Comparison of ENCODE assay signal across 13 cellular contexts in the genomic region with DNA sequence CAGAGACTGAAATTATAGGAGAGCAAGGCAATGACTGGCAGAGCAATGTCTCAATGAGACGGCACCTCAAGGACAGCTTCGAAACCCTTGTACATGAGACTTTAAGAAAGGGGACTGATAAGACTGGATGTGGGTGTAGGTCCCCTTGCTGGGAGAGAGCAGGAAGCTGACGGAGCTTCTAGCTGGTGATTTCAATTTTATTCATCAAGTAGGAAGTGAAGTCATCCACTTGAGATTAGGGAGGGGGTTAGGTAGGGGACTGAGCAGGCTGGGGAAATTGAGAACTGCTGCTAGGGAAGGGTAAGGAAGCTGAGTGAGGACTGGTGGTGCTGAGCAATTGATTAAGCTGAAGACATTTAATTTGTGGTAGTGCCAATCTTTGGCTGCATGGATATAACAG.
DNase-seq lines count a peak whose midpoint lies in the region; ATAC-seq and TF ChIP-seq lines count a peak whose summit lies in the region.
"Had no signal": no experiment of that assay in that cellular context is flagged by ENCODE, and none has a peak within 500 bp of the region (broad histone marks: within the 10 kb centered on the region; RNA-seq: fewer than 3 reads in every experiment).

No MANE protein-coding gene starts in this region.

- no peak overlapping the region for H3K4ac ChIP-seq in mesendoderm (ENCODE audit: low read depth, low read length)

- H3K27ac ChIP-seq in SK-N-SH (ENCODE audit: low read depth in 2 of 2, low read length in 1 of 2) (peak overlapping the region in 1 of 2 experiments; percentile 49; a peak in 2 of 4 replicates), mesendoderm (ENCODE audit: low read depth, low read length) (no peak overlapping the region), coronary artery (no peak overlapping the region)

- H4K8ac ChIP-seq in mesendoderm (ENCODE audit: low read depth, low read length): no peak overlapping the region

- no peaks in the 10 kb centered on the region for H3K9me3 ChIP-seq in SK-N-SH

- no peaks in the 10 kb centered on the region for H3K9me3 Mint-ChIP-seq in HFFc6
- H3K9me3 Mint-ChIP-seq in activated naive CD8-positive, alpha-beta T cell treated with anti-CD3 and anti-CD28 coated beads for 36 hours: no peaks in the 10 kb centered on the region

- no peak overlapping the region for H2BK15ac ChIP-seq in mesendoderm (replicated peaks; ENCODE audit: low read depth)

- H3K79me2 ChIP-seq in SK-N-SH (ENCODE audit: insufficient read depth): peaks cover 42% of the 10 kb centered on the region
- no peaks in the 10 kb centered on the region for H3K79me2 ChIP-seq in mesendoderm (ENCODE audit: control insufficient read depth, insufficient read depth, low read length)

- peaks cover 4% of the 10 kb centered on the region for H3K27me3 Mint-ChIP-seq in HFFc6 (ENCODE audit: insufficient read depth)
- H3K27me3 Mint-ChIP-seq in activated naive CD8-positive, alpha-beta T cell treated with anti-CD3 and anti-CD28 coated beads for 36 hours: no peaks in the 10 kb centered on the region

- WGBS in SK-N-SH (ENCODE audit: low lambda C conversion rate): 74% methylated on average over 3 of the region's 3 CpGs
- WGBS in mesendoderm (ENCODE audit: extremely low coverage, insufficient coverage, low lambda C conversion rate): no CpG with 5 or more reads among the region's 3 CpGs

- peaks cover 4% of the 10 kb centered on the region for H3K79me1 ChIP-seq in mesendoderm (ENCODE audit: low read length)

- H3K36me3 Mint-ChIP-seq in HFFc6 (ENCODE audit: low read depth): peaks cover 81% of the 10 kb centered on the region
- peaks cover 62% of the 10 kb centered on the region for H3K36me3 Mint-ChIP-seq in activated naive CD8-positive, alpha-beta T cell treated with anti-CD3 and anti-CD28 coated beads for 36 hours

- peaks cover 49 to 81% of the 10 kb centered on the region in 2 experiments for H3K36me3 ChIP-seq in SK-N-SH (replicated peaks in 1 of 2; ENCODE audit: control insufficient read depth in 1 of 2, insufficient read depth in 2 of 2, low read length in 1 of 2)
- H3K36me3 ChIP-seq in mesendoderm (ENCODE audit: control insufficient read depth, insufficient read depth, low read length): peaks cover 2% of the 10 kb centered on the region

- no peaks in the 10 kb centered on the region for H3K27me3 ChIP-seq in SK-N-SH (ENCODE audit: insufficient read depth)
- no peaks in the 10 kb centered on the region for H3K27me3 ChIP-seq in mesendoderm (ENCODE audit: insufficient read depth, low read length, poor library complexity)

- no peak overlapping the region for H3K4me3 ChIP-seq in SK-N-SH (ENCODE audit: low read depth in 2 of 2, low read length in 1 of 2)
- H3K4me3 ChIP-seq in mesendoderm (ENCODE audit: low read length): no peak overlapping the region
- no peak overlapping the region for H3K4me3 ChIP-seq in coronary artery

- H3K4me3 Mint-ChIP-seq in HFFc6: peak overlapping the region; percentile 36; the same call in 1 of the 2 replicates
- H3K4me3 Mint-ChIP-seq in activated naive CD8-positive, alpha-beta T cell treated with anti-CD3 and anti-CD28 coated beads for 36 hours: no peak overlapping the region

- CTCF ChIA-PET in SK-N-SH (lab: Yijun Ruan, JAX): interaction anchor here (0.6 kb wide), 1 partner anchor 31 kb away, joined by 3 read pairs; no protein-coding TSS in a partner anchor

- H3K9ac ChIP-seq in SK-N-SH: 0 out of 2 replicates have a peak overlapping the region, but pooled peaks have one; percentile 6
- no peak overlapping the region for H3K9ac ChIP-seq in mesendoderm (ENCODE audit: low read length)

- H2AK5ac ChIP-seq in mesendoderm (ENCODE audit: low read length): no peak overlapping the region

- POLR2A ChIA-PET in SK-N-SH (lab: Yijun Ruan, JAX): no interaction called here

- TF ChIP-seq EP300 in SK-N-SH (IDR thresholded peaks at IDR 0.05; ENCODE audit: borderline replicate concordance in 1 of 2, low read depth in 1 of 2, low read length in 1 of 2): no peak

- peak overlapping the region; percentile 22 for H3K4me2 ChIP-seq in SK-N-SH
- H3K4me2 ChIP-seq in mesendoderm (ENCODE audit: low read length): no peak overlapping the region

- H3K23ac ChIP-seq in mesendoderm (ENCODE audit: low read length): no peak overlapping the region

- no peak overlapping the region for H3K18ac ChIP-seq in mesendoderm (ENCODE audit: low read length)

- H2AFZ ChIP-seq in SK-N-SH (ENCODE audit: low read depth): no peak overlapping the region

- H3K9me2 ChIP-seq in SK-N-SH: no peaks in the 10 kb centered on the region

- no peak for TF ChIP-seq RAD21 in SK-N-SH (IDR thresholded peaks at IDR 0.05; ENCODE audit: low read length)

- no peak; the same call in 2 of the 3 replicates for ATAC-seq in SK-N-SH treated with all-trans-retinoic acid at 6 μM for 48 hours

- TF ChIP-seq CTCF in SK-N-SH (IDR thresholded peaks at IDR 0.05) (no peak), HFFc6 (IDR thresholded peaks at IDR 0.05) (no peak), coronary artery (IDR thresholded peaks at IDR 0.05) (no peak)

- peaks cover 14% of the 10 kb centered on the region for H3F3A ChIP-seq in SK-N-SH (replicated peaks; ENCODE audit: insufficient read depth)

- H4K20me1 ChIP-seq in SK-N-SH (ENCODE audit: insufficient read depth): no peaks in the 10 kb centered on the region

- DNase-seq in SK-N-SH (no peak), HFFc6 (no peak), mesendoderm (peak; percentile 66), SW 1271 (lab: John Stamatoyannopoulos, UW) (no peak), coronary artery (ENCODE audit: low spot score) (no peak), NCI-H446 treated with DMSO at 0.1 percent for 48 hours (lab: John Stamatoyannopoulos, UW) (no peak)
- DNase-seq in activated naive CD8-positive, alpha-beta T cell treated with anti-CD3 and anti-CD28 coated beads for 36 hours: no peak
- DNase-seq: 8988T, kidney, MV-4-11, NCI-H510A treated with DMSO at 0.1 percent for 48 hours, SIG-M5 had no signal

- no peak overlapping the region for H2BK120ac ChIP-seq in mesendoderm (ENCODE audit: low read depth, low read length)

- no peak overlapping the region for H4K5ac ChIP-seq in mesendoderm (ENCODE audit: low read length)

- H3K56ac ChIP-seq in mesendoderm (ENCODE audit: low read length): no peak overlapping the region

- H3K27ac Mint-ChIP-seq in HFFc6: peak overlapping the region; percentile 84
- H3K27ac Mint-ChIP-seq in activated naive CD8-positive, alpha-beta T cell treated with anti-CD3 and anti-CD28 coated beads for 36 hours: peak overlapping the region; percentile 21

- H2BK5ac ChIP-seq in mesendoderm (ENCODE audit: low read length): no peak overlapping the region

- H3K4me1 Mint-ChIP-seq in HFFc6 (ENCODE audit: low read depth): peaks cover 91% of the 10 kb centered on the region
- H3K4me1 Mint-ChIP-seq in activated naive CD8-positive, alpha-beta T cell treated with anti-CD3 and anti-CD28 coated beads for 36 hours: peaks cover 68% of the 10 kb centered on the region

- H3K4me1 ChIP-seq in SK-N-SH (ENCODE audit: control insufficient read depth in 1 of 2, insufficient read depth in 2 of 2, low read depth in 1 of 2, low read length in 1 of 2): peaks cover 5 to 23% of the 10 kb centered on the region in 2 experiments
- peaks cover 2% of the 10 kb centered on the region for H3K4me1 ChIP-seq in mesendoderm (ENCODE audit: control insufficient read depth, low read depth, low read length)

TF ChIP-seq in SK-N-SH, 30 proteins besides CTCF, POLR2A, EP300 and RAD21:
- no peak for TF ChIP-seq NFIC (IDR thresholded peaks at IDR 0.05; ENCODE audit: borderline replicate concordance)
- TF ChIP-seq FOSL2 (IDR thresholded peaks at IDR 0.05; ENCODE audit: borderline replicate concordance, low read depth): peak; percentile 34; the same call in 1 of the 2 replicates
- no peak for TF ChIP-seq ELF1 (IDR thresholded peaks at IDR 0.05)
- TF ChIP-seq SIN3A (IDR thresholded peaks at IDR 0.05; ENCODE audit: borderline replicate concordance, low read depth, low read length): no peak
- TF ChIP-seq, protein P1, sequence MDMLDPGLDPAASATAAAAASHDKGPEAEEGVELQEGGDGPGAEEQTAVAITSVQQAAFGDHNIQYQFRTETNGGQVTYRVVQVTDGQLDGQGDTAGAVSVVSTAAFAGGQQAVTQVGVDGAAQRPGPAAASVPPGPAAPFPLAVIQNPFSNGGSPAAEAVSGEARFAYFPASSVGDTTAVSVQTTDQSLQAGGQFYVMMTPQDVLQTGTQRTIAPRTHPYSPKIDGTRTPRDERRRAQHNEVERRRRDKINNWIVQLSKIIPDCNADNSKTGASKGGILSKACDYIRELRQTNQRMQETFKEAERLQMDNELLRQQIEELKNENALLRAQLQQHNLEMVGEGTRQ (IDR thresholded peaks at IDR 0.05; ENCODE audit: borderline replicate concordance, low read depth, low read length): no peak
TF ChIP-seq in SK-N-SH: peak in this region for 1.

TF ChIP-seq in SK-N-SH treated with all-trans-retinoic acid at 6 μM for 48 hours, 23 proteins besides CTCF, POLR2A, EP300 and RAD21 (continues in another document):
- no peak for TF ChIP-seq ZNF8 (CRISPR knock-in tag; IDR thresholded peaks at IDR 0.05)
- no peak for TF ChIP-seq SNAI2 (CRISPR knock-in tag; IDR thresholded peaks at IDR 0.05)
- TF ChIP-seq, protein P2, sequence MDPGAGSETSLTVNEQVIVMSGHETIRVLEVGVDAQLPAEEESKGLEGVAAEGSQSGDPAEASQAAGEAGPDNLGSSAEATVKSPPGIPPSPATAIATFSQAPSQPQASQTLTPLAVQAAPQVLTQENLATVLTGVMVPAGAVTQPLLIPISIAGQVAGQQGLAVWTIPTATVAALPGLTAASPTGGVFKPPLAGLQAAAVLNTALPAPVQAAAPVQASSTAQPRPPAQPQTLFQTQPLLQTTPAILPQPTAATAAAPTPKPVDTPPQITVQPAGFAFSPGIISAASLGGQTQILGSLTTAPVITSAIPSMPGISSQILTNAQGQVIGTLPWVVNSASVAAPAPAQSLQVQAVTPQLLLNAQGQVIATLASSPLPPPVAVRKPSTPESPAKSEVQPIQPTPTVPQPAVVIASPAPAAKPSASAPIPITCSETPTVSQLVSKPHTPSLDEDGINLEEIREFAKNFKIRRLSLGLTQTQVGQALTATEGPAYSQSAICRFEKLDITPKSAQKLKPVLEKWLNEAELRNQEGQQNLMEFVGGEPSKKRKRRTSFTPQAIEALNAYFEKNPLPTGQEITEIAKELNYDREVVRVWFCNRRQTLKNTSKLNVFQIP (CRISPR knock-in tag; IDR thresholded peaks at IDR 0.05; ENCODE audit: borderline replicate concordance, low read depth): no peak
- no peak for TF ChIP-seq ZFP3 (CRISPR knock-in tag; IDR thresholded peaks at IDR 0.05)
- no peak for TF ChIP-seq ZC3H10 (CRISPR knock-in tag; IDR thresholded peaks at IDR 0.05)
- no peak for TF ChIP-seq CSDC2 (CRISPR knock-in tag; IDR thresholded peaks at IDR 0.05)
